8 cellular contexts compared by ENCODE assay signal in genomic region chr17:59330314-59330942, GRCh38. TPM values are rescaled to one million over a fixed set of nuclear protein-coding genes. Genes with fewer than 3 reads are reported as not detected.
DNase-seq lines count a peak whose midpoint lies in the region; ATAC-seq, FAIRE-seq and TF ChIP-seq lines count a peak whose summit lies in the region.

No MANE protein-coding gene starts in this region.

- peak overlapping the region; percentile 12 to 61 for H3K9ac ChIP-seq in duodenal mucosa (ENCODE audit: low read depth in 1 of 2, low read length in 2 of 2)

- no peaks in the 10 kb centered on the region for H3K9me3 ChIP-seq in CD4-positive, alpha-beta T cell (ENCODE audit: control insufficient read depth, low read length)
- H3K9me3 ChIP-seq in duodenal mucosa (ENCODE audit: control insufficient read depth in 1 of 2, low read length in 2 of 2), result no peaks in the 10 kb centered on the region
- H3K9me3 ChIP-seq in mucosa of descending colon, result no peaks in the 10 kb centered on the region

- H3K4me1 ChIP-seq in duodenal mucosa (ENCODE audit: control insufficient read depth in 1 of 2, insufficient read depth in 2 of 2, low read length in 2 of 2) (peaks cover 41 to 52% of the 10 kb centered on the region in 2 donors), mucosa of descending colon (ENCODE audit: low read depth) (peaks cover 30% of the 10 kb centered on the region)

- DNase-seq in CD4-positive, alpha-beta T cell, result peak in 2 of 10 experiments; percentile 8 to 13
- DNase-seq in NCI-H146 treated with DMSO at 0.1 percent for 48 hours (lab: John Stamatoyannopoulos, UW; ENCODE audit: unreplicated experiment) (peak; percentile 39), mucosa of descending colon (peak; percentile 81 to 85 (median 82)), urothelium cell line (ENCODE audit: low spot score) (no peak), RKO (ENCODE audit: low spot score) (no peak), cortex of kidney (lab: John Stamatoyannopoulos, UW) (no peak)
- DNase-seq in stimulated activated CD4-positive, alpha-beta T cell treated with anti-CD3 and anti-CD28 coated beads, Interleukin-15, amount 100 ng/mL, for 24 hours, result no peak

- H3K27me3 Mint-ChIP-seq in CD4-positive, alpha-beta T cell, result no peaks in the 10 kb centered on the region

- H3K9me3 Mint-ChIP-seq in CD4-positive, alpha-beta T cell, result no peaks in the 10 kb centered on the region

- H3K36me3 ChIP-seq in duodenal mucosa (ENCODE audit: control insufficient read depth in 1 of 2, insufficient read depth in 2 of 2, low read length in 2 of 2) (no peaks in the 10 kb centered on the region), mucosa of descending colon (ENCODE audit: low read depth) (no peaks in the 10 kb centered on the region)

- intact Hi-C loops in CD4-positive, alpha-beta T cell (cut with DNase I, micrococcal nuclease), result loop anchor here in 1 of 2 experiments (5.0 kb wide), 1 partner anchor 37 kb away; no protein-coding TSS in a partner anchor
- intact Hi-C loops in mucosa of descending colon (cut with DNase I, micrococcal nuclease), result no loop called here

- H3K27ac ChIP-seq in CD4-positive, alpha-beta T cell (ENCODE audit: low read depth, low read length), result peak overlapping the region; percentile 36
- H3K27ac ChIP-seq in duodenal mucosa (ENCODE audit: low read depth, low read length), result peak overlapping the region; percentile 49

- peak overlapping the region; percentile 91 for H3K27ac Mint-ChIP-seq in CD4-positive, alpha-beta T cell

- TF ChIP-seq CTCF in CD4-positive, alpha-beta T cell (IDR thresholded peaks at IDR 0.05), result no peak
- no peak for TF ChIP-seq CTCF in mucosa of descending colon (IDR thresholded peaks at IDR 0.05)

- ATAC-seq in CD4-positive, alpha-beta T cell (ENCODE audit: poor library complexity), result no peak
- peak; percentile 80 for ATAC-seq in mucosa of descending colon

- peaks cover 74% of the 10 kb centered on the region for H3K4me1 Mint-ChIP-seq in CD4-positive, alpha-beta T cell (ENCODE audit: low read depth)

- peaks cover 9% of the 10 kb centered on the region for H3K36me3 Mint-ChIP-seq in CD4-positive, alpha-beta T cell (ENCODE audit: low read depth)

- peak overlapping the region; percentile 88 for H3K4me3 Mint-ChIP-seq in CD4-positive, alpha-beta T cell

- peak; percentile 17 for FAIRE-seq in urothelium cell line (lab: Jason Lieb, UNC)

- CTCF ChIA-PET in CD4-positive, alpha-beta T cell (lab: Charles Lee), result interaction anchor here (0.9 to 2.5 kb wide), 10 partner anchors 10 to 182 kb away, joined by 3 to 28 read pairs (median 6); no protein-coding TSS in a partner anchor

- H3K4me3 ChIP-seq in duodenal mucosa (ENCODE audit: low read depth in 1 of 2, low read length in 2 of 2) (peak overlapping the region; percentile 49 to 85), mucosa of descending colon (no peak overlapping the region)

- no peaks in the 10 kb centered on the region for H3K27me3 ChIP-seq in CD4-positive, alpha-beta T cell (ENCODE audit: control insufficient read depth, insufficient read depth, low read length)
- H3K27me3 ChIP-seq in duodenal mucosa (ENCODE audit: control insufficient read depth in 1 of 2, insufficient read depth in 2 of 2, low read length in 2 of 2), result no peaks in the 10 kb centered on the region

- POLR2A ChIA-PET in CD4-positive, alpha-beta T cell (lab: Charles Lee), result interaction anchor here (0.6 to 3.6 kb wide), 17 partner anchors 14 to 634 kb away, joined by 3 to 28 read pairs (median 5); partner anchors contain the start of genes RNFT1 and TRIM37

RNA-seq across cellular contexts. Expression of gene YPEL2, which starts 1.0 kb away (rescaled TPM):
- total RNA-seq in CD4-positive, alpha-beta T cell, result 10 to 100 TPM; 69.1 to 71.6 TPM
- 10 to 100 TPM; 29.6 to 33.8 (median 32.8) TPM for total RNA-seq in mucosa of descending colon

Comparison
In these comparisons a context has a peak if more than half of its experiments do, and no peak if none do; other contexts are left out.
1. DNase-seq: peak in NCI-H146 treated with DMSO at 0.1 percent for 48 hours (single experiment) and mucosa of descending colon (3 of 3); none in urothelium cell line (single experiment), RKO (single experiment), cortex of kidney (single experiment) and stimulated activated CD4-positive, alpha-beta T cell treated with anti-CD3 and anti-CD28 coated beads, Interleukin-15, amount 100 ng/mL, for 24 hours (single experiment).